ENCODE assay signal across 8 cellular contexts in the genomic region with DNA sequence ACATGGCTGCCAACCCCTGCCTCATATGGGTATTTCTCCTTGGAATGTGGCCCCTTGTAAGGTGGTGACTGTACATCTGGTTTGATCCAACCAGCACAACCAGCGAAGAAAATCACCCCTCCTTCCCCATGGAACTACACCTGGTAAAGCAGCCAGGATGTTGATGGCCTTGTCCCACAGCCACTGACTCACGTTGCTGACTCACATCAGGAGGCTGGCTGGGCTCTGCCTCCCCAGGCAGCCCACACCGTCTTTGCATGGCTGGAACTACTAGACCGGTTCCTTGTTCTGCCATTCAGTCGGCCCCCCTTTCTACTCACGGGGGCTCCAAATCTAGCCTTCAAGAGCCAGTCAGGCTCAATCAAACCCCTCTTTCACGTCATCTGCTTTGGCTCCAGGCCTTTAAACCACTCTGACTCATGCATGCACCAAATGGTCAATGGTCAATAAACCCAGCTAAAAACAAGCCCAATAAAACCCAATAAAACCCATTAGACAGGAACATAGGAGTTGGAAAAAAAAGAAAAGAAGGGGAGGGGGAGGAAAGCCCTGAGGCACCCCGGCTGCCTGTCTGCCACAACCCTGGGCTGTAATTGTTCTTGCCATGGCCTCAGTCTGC.
DNase-seq lines count a peak whose midpoint lies in the region; ATAC-seq and TF ChIP-seq lines count a peak whose summit lies in the region.

No MANE protein-coding gene starts in this region.

- H3K9ac ChIP-seq in MM.1S (ENCODE audit: low read length) = no peak overlapping the region

- no peaks in the 10 kb centered on the region for H3F3A ChIP-seq in MM.1S (ENCODE audit: insufficient read depth, low read length)

- 56 to 86% (median 71%) methylated on average over 7 to 8 of the region's 8 CpGs for WGBS in spleen, 5 donors

- H3K9me3 ChIP-seq in spleen = no peaks in the 10 kb centered on the region
- no peaks in the 10 kb centered on the region for H3K9me3 ChIP-seq in MM.1S (replicated peaks; ENCODE audit: insufficient read depth, low read length)

- no peak for TF ChIP-seq POLR2A in spleen (IDR thresholded peaks at IDR 0.05)

- POLR2A ChIA-PET in RWPE1 (lab: Yijun Ruan, JAX; ENCODE audit: low non-redundant PET) = interaction anchor here (0.6 kb wide), 1 partner anchor 60 kb away, joined by 5 read pairs; no protein-coding TSS in a partner anchor

- DNase-seq in RWPE1 (ENCODE audit: low spot score) (peak; percentile 96), epithelial cell of proximal tubule (ENCODE audit: low read depth) (peak; percentile 99), spleen (peak; percentile 47), mesothelial cell of epicardium (ENCODE audit: low spot score in 2 of 2, unreplicated experiment in 2 of 2) (no peak), MM.1S (no peak), HuH-7.5 (ENCODE audit: low spot score) (no peak)

- no peak overlapping the region for H3K27ac Mint-ChIP-seq in mesothelial cell of epicardium

- H4K20me1 ChIP-seq in MM.1S (ENCODE audit: insufficient read depth, low read length) = no peaks in the 10 kb centered on the region

- peak; percentile 46 for ATAC-seq in GM18867 (IDR thresholded peaks at IDR 0.05; ENCODE audit: unreplicated experiment)
- no peak for ATAC-seq in GM19351 (IDR thresholded peaks at IDR 0.05; ENCODE audit: unreplicated experiment)

- CTCF ChIA-PET in RWPE1 (lab: Yijun Ruan, JAX) = interaction anchor here (0.6 to 1.4 kb wide), 4 partner anchors 16 to 144 kb away, joined by 3 to 4 read pairs (median 3); no protein-coding TSS in a partner anchor

- H3K36me3 Mint-ChIP-seq in mesothelial cell of epicardium = no peaks in the 10 kb centered on the region

- peaks cover 5% of the 10 kb centered on the region for H3K4me1 Mint-ChIP-seq in mesothelial cell of epicardium

- H3K4me3 ChIP-seq in epithelial cell of proximal tubule (ENCODE audit: low read depth, low read length) = no peak overlapping the region
- no peak overlapping the region for H3K4me3 ChIP-seq in spleen
- H3K4me3 ChIP-seq in MM.1S (ENCODE audit: low read length) = no peak overlapping the region

- H3K4me3 Mint-ChIP-seq in mesothelial cell of epicardium = no peak overlapping the region

- intact Hi-C loops in spleen (cut with DNase I; ENCODE audit: low total_unique reads) = no loop called here

- H3K36me3 ChIP-seq in spleen = peaks cover 0 to 28% (median 0%) of the 10 kb centered on the region in 6 donors
- H3K36me3 ChIP-seq in MM.1S (replicated peaks; ENCODE audit: insufficient read depth, low read length) = no peaks in the 10 kb centered on the region

- no peak overlapping the region for H2AFZ ChIP-seq in MM.1S (ENCODE audit: low read length)

- no peak for TF ChIP-seq CTCF in RWPE1 (conservative IDR thresholded peaks at IDR 0.05; ENCODE audit: low read depth)
- TF ChIP-seq CTCF in epithelial cell of proximal tubule (conservative IDR thresholded peaks at IDR 0.05; ENCODE audit: low read depth, low read length) = no peak
- no peak for TF ChIP-seq CTCF in spleen (IDR thresholded peaks at IDR 0.05 in 8 of 11, conservative IDR thresholded peaks at IDR 0.05 in 3 of 11)
- TF ChIP-seq CTCF in mesothelial cell of epicardium (IDR thresholded peaks at IDR 0.05; ENCODE audit: unreplicated experiment) = no peak
- TF ChIP-seq CTCF in MM.1S (IDR thresholded peaks at IDR 0.05; ENCODE audit: low read length) = no peak

- H3K9me2 ChIP-seq in MM.1S (replicated peaks; ENCODE audit: insufficient read depth, low read length) = no peaks in the 10 kb centered on the region

- no peaks in the 10 kb centered on the region for H3K27me3 ChIP-seq in spleen (replicated peaks in 1 of 7)
- H3K27me3 ChIP-seq in MM.1S (replicated peaks; ENCODE audit: insufficient read depth, low read length) = no peaks in the 10 kb centered on the region

- no peak overlapping the region for H3K4me2 ChIP-seq in MM.1S (ENCODE audit: low read depth, low read length)

- H3K27ac ChIP-seq in RWPE1 (peak overlapping the region; percentile 98), spleen (no peak overlapping the region), MM.1S (ENCODE audit: low read length) (no peak overlapping the region)

- H3K4me1 ChIP-seq in spleen = peaks cover 0 to 14% (median 0%) of the 10 kb centered on the region in 6 donors
- H3K4me1 ChIP-seq in MM.1S (ENCODE audit: low read length) = 0 out of 2 replicates have a peak, but pooled peaks cover 4% of the 10 kb centered on the region

- H3K79me2 ChIP-seq in MM.1S (ENCODE audit: low read length) = no peaks in the 10 kb centered on the region

- H3K9me3 Mint-ChIP-seq in mesothelial cell of epicardium = no peaks in the 10 kb centered on the region

- H3K27me3 Mint-ChIP-seq in mesothelial cell of epicardium (ENCODE audit: low read depth) = no peaks in the 10 kb centered on the region

Comparison
In these comparisons a context has a peak if more than half of its experiments do, and no peak if none do; other contexts are left out.
1. DNase-seq: peak in RWPE1 (single experiment), epithelial cell of proximal tubule (single experiment) and spleen (single experiment); none in mesothelial cell of epicardium (0 of 2), MM.1S (single experiment) and HuH-7.5 (single experiment).